In genomic region chr2:197239434-197239833, GRCh38 we compare ENCODE assay signal across 8 cellular contexts.
DNase-seq lines count a peak whose midpoint lies in the region; ATAC-seq and TF ChIP-seq lines count a peak whose summit lies in the region.

No MANE protein-coding gene starts in this region.

- peaks cover 0 to 28% (median 3%) of the 10 kb centered on the region in 5 donors for H3K36me3 Mint-ChIP-seq in naive thymus-derived CD4-positive, alpha-beta T cell

- POLR2A ChIA-PET in naive thymus-derived CD4-positive, alpha-beta T cell (lab: Charles Lee) = interaction anchor here (0.8 to 2.8 kb wide), 6 partner anchors 21 to 70 kb away, joined by 3 to 20 read pairs (median 4); no protein-coding TSS in a partner anchor

- CTCF ChIA-PET in naive thymus-derived CD4-positive, alpha-beta T cell (lab: Charles Lee) = interaction anchor here (0.6 to 2.5 kb wide), 4 partner anchors 34 to 704 kb away, joined by 3 to 9 read pairs (median 4); no protein-coding TSS in a partner anchor

- H3K27ac ChIP-seq in naive thymus-derived CD4-positive, alpha-beta T cell (ENCODE audit: low read depth, low read length) = peak overlapping the region; percentile 70

- H3K36me3 ChIP-seq in naive thymus-derived CD4-positive, alpha-beta T cell (ENCODE audit: control insufficient read depth in 2 of 3, insufficient read depth in 3 of 3, low read length in 3 of 3) = no peaks in the 10 kb centered on the region

- no peak for TF ChIP-seq CTCF in GM13977 (IDR thresholded peaks at IDR 0.05; ENCODE audit: extremely low read depth, insufficient read depth, missing control alignments)

- H3K4me1 ChIP-seq in naive thymus-derived CD4-positive, alpha-beta T cell (ENCODE audit: control insufficient read depth in 2 of 2, insufficient read depth in 2 of 2, low read length in 2 of 2) = peaks cover 86 to 87% of the 10 kb centered on the region in 2 donors

- peak; percentile 62 for ATAC-seq in GM18861 (IDR thresholded peaks at IDR 0.05; ENCODE audit: unreplicated experiment)
- peak; percentile 61 for ATAC-seq in HG02642 (IDR thresholded peaks at IDR 0.05; ENCODE audit: poor library complexity, unreplicated experiment)
- peak; percentile 48 for ATAC-seq in naive thymus-derived CD4-positive, alpha-beta T cell

- H3K27me3 Mint-ChIP-seq in naive thymus-derived CD4-positive, alpha-beta T cell = no peaks in the 10 kb centered on the region

- no peaks in the 10 kb centered on the region for H3K9me3 ChIP-seq in naive thymus-derived CD4-positive, alpha-beta T cell (ENCODE audit: control insufficient read depth in 2 of 3, low read length in 3 of 3)

- peak overlapping the region; percentile 72 to 91 (median 83) for H3K4me3 Mint-ChIP-seq in naive thymus-derived CD4-positive, alpha-beta T cell

- DNase-seq in NOMO-1 treated with dmso at 0.1 percent for 144 hours (lab: John Stamatoyannopoulos, UW; ENCODE audit: unreplicated experiment) (peak; percentile 29), GM13977 (ENCODE audit: low spot score) (no peak), A172 (ENCODE audit: low spot score) (no peak), DMS79 (lab: John Stamatoyannopoulos, UW) (no peak)
- peak in 1 of 9 donors; percentile 30 for DNase-seq in naive thymus-derived CD4-positive, alpha-beta T cell
- DNase-seq in effector CD8-positive, alpha-beta T cell (lab: John Stamatoyannopoulos, UW) = no peak

- peak overlapping the region; percentile 52 for H3K4me3 ChIP-seq in naive thymus-derived CD4-positive, alpha-beta T cell (ENCODE audit: low read length)

- peaks cover 62 to 95% (median 89%) of the 10 kb centered on the region in 7 donors for H3K4me1 Mint-ChIP-seq in naive thymus-derived CD4-positive, alpha-beta T cell

- H3K27me3 ChIP-seq in naive thymus-derived CD4-positive, alpha-beta T cell (ENCODE audit: control insufficient read depth in 2 of 2, insufficient read depth in 2 of 2, low read length in 2 of 2) = no peaks in the 10 kb centered on the region

- in situ Hi-C loops in GM13977 (cut with MboI; ENCODE audit: low pct_unique_long_range_greater_than_20kb, low sequenced_read_pairs, unreplicated experiment) = no loop called here

- no peaks in the 10 kb centered on the region for H3K9me3 Mint-ChIP-seq in naive thymus-derived CD4-positive, alpha-beta T cell

- intact Hi-C loops in naive thymus-derived CD4-positive, alpha-beta T cell (cut with micrococcal nuclease) = loop anchor here in 1 of 2 donors (1.0 kb wide), 3 partner anchors 8 to 48 kb away; no protein-coding TSS in a partner anchor

- H3K27ac Mint-ChIP-seq in naive thymus-derived CD4-positive, alpha-beta T cell = peak overlapping the region; percentile 87 to 98 (median 94)
